In genomic region chr2:196119926-196120325, GRCh38 we compare ENCODE assay signal across 1 cellular context.
TF ChIP-seq lines count a peak whose summit lies in the region.

No MANE protein-coding gene starts in this region.

TF ChIP-seq in H1, 55 proteins besides CTCF, POLR2A, EP300 and RAD21:
- TF ChIP-seq TEAD4 (IDR thresholded peaks at IDR 0.05; ENCODE audit: low read depth, low read length) (no peak), CEBPB (IDR thresholded peaks at IDR 0.05; ENCODE audit: low read depth, low read length) (no peak), EZH2 (IDR thresholded peaks at IDR 0.05; ENCODE audit: low read depth, low read length, severe bottlenecking) (no peak), USF2 (IDR thresholded peaks at IDR 0.05; ENCODE audit: low read length) (no peak), KDM5A (IDR thresholded peaks at IDR 0.05; ENCODE audit: low read length) (no peak)
